ENCODE assay signal across 1 cellular context in the genomic region with DNA sequence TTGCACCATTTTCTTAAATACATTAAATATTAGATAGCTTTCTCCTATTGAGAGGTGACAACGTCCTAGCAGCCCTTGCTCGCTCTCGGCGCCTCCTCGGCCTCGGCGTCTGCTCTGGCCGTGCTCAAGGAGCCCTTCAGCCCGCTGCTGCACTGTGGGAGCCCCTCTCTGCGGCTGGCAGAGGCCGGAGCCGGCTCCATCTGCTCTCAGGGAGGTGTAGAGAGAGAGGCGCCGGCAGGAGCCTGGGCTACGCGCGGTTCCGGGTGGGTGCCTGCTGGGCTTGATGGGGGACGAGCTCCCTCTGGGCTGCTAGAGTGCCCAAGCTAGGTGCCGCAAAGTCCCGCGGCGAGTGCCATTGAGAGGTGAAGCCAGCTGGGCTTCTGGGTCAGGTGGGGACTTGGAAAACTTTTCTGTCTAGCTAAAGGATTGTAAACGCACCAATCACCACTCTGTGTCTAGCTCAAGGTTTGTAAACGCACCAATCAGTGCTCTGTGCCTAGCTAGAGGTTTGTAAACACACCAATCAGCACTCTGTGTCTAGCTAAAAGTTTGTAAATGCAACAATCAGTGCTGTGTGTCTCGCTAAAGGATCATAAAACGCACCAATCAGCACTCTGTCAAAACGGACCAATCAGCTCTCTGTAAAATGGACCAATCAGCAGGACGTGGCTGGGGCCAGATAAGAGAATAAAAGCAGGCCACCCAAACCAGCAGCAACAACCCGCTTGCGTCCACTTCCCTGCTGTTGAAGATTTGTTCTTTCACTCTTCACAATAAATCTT.
TF ChIP-seq lines count a peak whose summit lies in the region.

No MANE protein-coding gene starts in this region.

TF ChIP-seq in K562, 482 proteins besides CTCF, POLR2A, EP300 and RAD21 (continued from another document and continues in another):
- TF ChIP-seq, protein P1, sequence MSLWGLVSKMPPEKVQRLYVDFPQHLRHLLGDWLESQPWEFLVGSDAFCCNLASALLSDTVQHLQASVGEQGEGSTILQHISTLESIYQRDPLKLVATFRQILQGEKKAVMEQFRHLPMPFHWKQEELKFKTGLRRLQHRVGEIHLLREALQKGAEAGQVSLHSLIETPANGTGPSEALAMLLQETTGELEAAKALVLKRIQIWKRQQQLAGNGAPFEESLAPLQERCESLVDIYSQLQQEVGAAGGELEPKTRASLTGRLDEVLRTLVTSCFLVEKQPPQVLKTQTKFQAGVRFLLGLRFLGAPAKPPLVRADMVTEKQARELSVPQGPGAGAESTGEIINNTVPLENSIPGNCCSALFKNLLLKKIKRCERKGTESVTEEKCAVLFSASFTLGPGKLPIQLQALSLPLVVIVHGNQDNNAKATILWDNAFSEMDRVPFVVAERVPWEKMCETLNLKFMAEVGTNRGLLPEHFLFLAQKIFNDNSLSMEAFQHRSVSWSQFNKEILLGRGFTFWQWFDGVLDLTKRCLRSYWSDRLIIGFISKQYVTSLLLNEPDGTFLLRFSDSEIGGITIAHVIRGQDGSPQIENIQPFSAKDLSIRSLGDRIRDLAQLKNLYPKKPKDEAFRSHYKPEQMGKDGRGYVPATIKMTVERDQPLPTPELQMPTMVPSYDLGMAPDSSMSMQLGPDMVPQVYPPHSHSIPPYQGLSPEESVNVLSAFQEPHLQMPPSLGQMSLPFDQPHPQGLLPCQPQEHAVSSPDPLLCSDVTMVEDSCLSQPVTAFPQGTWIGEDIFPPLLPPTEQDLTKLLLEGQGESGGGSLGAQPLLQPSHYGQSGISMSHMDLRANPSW (CRISPR knock-in tag; IDR thresholded peaks at IDR 0.05): no peak
- TF ChIP-seq RBM22 (IDR thresholded peaks at IDR 0.05; ENCODE audit: low read depth, low read length, poor library complexity, severe bottlenecking) (peak; percentile 68), CHCHD3 (CRISPR knock-in tag; IDR thresholded peaks at IDR 0.05) (no peak), STAT5B (CRISPR knock-in tag; IDR thresholded peaks at IDR 0.05) (no peak), SAFB2 (IDR thresholded peaks at IDR 0.05; ENCODE audit: borderline replicate concordance, low read depth, low read length, severe bottlenecking) (no peak), PCBP2 (IDR thresholded peaks at IDR 0.05; ENCODE audit: low read depth, low read length, poor library complexity, severe bottlenecking) (no peak), RBFOX2 (IDR thresholded peaks at IDR 0.05; ENCODE audit: low read depth, low read length) (peak; percentile 48), ARID3B (CRISPR knock-in tag; IDR thresholded peaks at IDR 0.05; ENCODE audit: borderline replicate concordance) (no peak), PRMT5 (CRISPR knock-in tag; IDR thresholded peaks at IDR 0.05) (no peak), SIN3A (IDR thresholded peaks at IDR 0.05; ENCODE audit: borderline replicate concordance in 2 of 2, control insufficient read depth in 1 of 2, low read depth in 2 of 2, low read length in 2 of 2) (no peak), SLC30A9 (CRISPR knock-in tag; IDR thresholded peaks at IDR 0.05) (no peak), JUNB (CRISPR knock-in tag; conservative IDR thresholded peaks at IDR 0.05) (no peak), ARID2 (IDR thresholded peaks at IDR 0.05) (no peak), TEAD2 (tag; IDR thresholded peaks at IDR 0.05) (no peak), ZBTB26 (CRISPR knock-in tag; IDR thresholded peaks at IDR 0.05) (no peak), ZNF318 (IDR thresholded peaks at IDR 0.05; ENCODE audit: borderline replicate concordance in 1 of 2, low read depth in 1 of 2) (no peak), C11orf30 (IDR thresholded peaks at IDR 0.05; ENCODE audit: low read depth) (no peak), ZNF133 (CRISPR knock-in tag; IDR thresholded peaks at IDR 0.05) (no peak), MCM5 (IDR thresholded peaks at IDR 0.05; ENCODE audit: low read depth) (no peak), LARP7 (IDR thresholded peaks at IDR 0.05) (no peak), BRD9 (IDR thresholded peaks at IDR 0.05; ENCODE audit: low read depth, partially characterized antibody) (no peak), SRSF1 (IDR thresholded peaks at IDR 0.05; ENCODE audit: low read depth, low read length) (no peak), PHTF2 (CRISPR knock-in tag; IDR thresholded peaks at IDR 0.05) (no peak), ELF1 (tag; IDR thresholded peaks at IDR 0.05) (no peak), CCNT2 (IDR thresholded peaks at IDR 0.05; ENCODE audit: borderline replicate concordance, extremely low read depth, insufficient read length, low read depth, low read length) (no peak), KAT8 (IDR thresholded peaks at IDR 0.05; ENCODE audit: low read depth) (no peak), ZNF165 (CRISPR knock-in tag; IDR thresholded peaks at IDR 0.05; ENCODE audit: borderline replicate concordance) (no peak)
- TF ChIP-seq, protein P2, sequence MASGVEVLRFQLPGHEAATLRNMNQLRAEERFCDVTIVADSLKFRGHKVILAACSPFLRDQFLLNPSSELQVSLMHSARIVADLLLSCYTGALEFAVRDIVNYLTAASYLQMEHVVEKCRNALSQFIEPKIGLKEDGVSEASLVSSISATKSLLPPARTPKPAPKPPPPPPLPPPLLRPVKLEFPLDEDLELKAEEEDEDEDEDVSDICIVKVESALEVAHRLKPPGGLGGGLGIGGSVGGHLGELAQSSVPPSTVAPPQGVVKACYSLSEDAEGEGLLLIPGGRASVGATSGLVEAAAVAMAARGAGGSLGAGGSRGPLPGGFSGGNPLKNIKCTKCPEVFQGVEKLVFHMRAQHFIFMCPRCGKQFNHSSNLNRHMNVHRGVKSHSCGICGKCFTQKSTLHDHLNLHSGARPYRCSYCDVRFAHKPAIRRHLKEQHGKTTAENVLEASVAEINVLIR (CRISPR knock-in tag; IDR thresholded peaks at IDR 0.05): no peak
- TF ChIP-seq, protein P3, sequence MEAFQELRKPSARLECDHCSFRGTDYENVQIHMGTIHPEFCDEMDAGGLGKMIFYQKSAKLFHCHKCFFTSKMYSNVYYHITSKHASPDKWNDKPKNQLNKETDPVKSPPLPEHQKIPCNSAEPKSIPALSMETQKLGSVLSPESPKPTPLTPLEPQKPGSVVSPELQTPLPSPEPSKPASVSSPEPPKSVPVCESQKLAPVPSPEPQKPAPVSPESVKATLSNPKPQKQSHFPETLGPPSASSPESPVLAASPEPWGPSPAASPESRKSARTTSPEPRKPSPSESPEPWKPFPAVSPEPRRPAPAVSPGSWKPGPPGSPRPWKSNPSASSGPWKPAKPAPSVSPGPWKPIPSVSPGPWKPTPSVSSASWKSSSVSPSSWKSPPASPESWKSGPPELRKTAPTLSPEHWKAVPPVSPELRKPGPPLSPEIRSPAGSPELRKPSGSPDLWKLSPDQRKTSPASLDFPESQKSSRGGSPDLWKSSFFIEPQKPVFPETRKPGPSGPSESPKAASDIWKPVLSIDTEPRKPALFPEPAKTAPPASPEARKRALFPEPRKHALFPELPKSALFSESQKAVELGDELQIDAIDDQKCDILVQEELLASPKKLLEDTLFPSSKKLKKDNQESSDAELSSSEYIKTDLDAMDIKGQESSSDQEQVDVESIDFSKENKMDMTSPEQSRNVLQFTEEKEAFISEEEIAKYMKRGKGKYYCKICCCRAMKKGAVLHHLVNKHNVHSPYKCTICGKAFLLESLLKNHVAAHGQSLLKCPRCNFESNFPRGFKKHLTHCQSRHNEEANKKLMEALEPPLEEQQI (IDR thresholded peaks at IDR 0.05): 0 out of 2 replicates have a peak, but pooled peaks have one; percentile 68
- TF ChIP-seq, protein P4, sequence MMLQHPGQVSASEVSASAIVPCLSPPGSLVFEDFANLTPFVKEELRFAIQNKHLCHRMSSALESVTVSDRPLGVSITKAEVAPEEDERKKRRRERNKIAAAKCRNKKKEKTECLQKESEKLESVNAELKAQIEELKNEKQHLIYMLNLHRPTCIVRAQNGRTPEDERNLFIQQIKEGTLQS (IDR thresholded peaks at IDR 0.05): no peak
- TF ChIP-seq, protein P4 (CRISPR knock-in tag; conservative IDR thresholded peaks at IDR 0.05): no peak
- TF ChIP-seq, protein P5, sequence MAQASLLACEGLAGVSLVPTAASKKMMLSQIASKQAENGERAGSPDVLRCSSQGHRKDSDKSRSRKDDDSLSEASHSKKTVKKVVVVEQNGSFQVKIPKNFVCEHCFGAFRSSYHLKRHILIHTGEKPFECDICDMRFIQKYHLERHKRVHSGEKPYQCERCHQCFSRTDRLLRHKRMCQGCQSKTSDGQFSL (CRISPR knock-in tag; IDR thresholded peaks at IDR 0.05): no peak
- TF ChIP-seq, protein P5 (tag; IDR thresholded peaks at IDR 0.05): no peak
- TF ChIP-seq, protein P6, sequence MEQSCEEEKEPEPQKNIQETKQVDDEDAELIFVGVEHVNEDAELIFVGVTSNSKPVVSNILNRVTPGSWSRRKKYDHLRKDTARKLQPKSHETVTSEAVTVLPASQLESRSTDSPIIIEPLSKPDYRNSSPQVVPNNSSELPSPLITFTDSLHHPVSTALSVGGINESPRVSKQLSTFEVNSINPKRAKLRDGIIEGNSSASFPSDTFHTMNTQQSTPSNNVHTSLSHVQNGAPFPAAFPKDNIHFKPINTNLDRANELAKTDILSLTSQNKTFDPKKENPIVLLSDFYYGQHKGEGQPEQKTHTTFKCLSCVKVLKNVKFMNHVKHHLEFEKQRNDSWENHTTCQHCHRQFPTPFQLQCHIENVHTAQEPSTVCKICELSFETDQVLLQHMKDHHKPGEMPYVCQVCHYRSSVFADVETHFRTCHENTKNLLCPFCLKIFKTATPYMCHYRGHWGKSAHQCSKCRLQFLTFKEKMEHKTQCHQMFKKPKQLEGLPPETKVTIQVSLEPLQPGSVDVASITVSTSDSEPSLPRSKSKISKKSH (CRISPR knock-in tag; IDR thresholded peaks at IDR 0.05): no peak
